ENCODE assay signal across 28 cellular contexts in genomic region chr10:100344386-100344785, GRCh38. TPM values are rescaled to one million over a fixed set of nuclear protein-coding genes. Genes with fewer than 3 reads are reported as not detected.
DNase-seq lines count a peak whose midpoint lies in the region; TF ChIP-seq lines count a peak whose summit lies in the region.
"Had no signal": no experiment of that assay in that cellular context is flagged by ENCODE, and none has a peak within 500 bp of the region (broad histone marks: within the 10 kb centered on the region; RNA-seq: fewer than 3 reads in every experiment).

No MANE protein-coding gene starts in this region.

- intact Hi-C loops in activated CD4-positive, alpha-beta memory T cell treated with anti-CD3 and anti-CD28 coated beads for 36 hours (cut with micrococcal nuclease): no loop called here
- intact Hi-C loops in CD4-positive, alpha-beta memory T cell (cut with micrococcal nuclease): no loop called here

- TF ChIP-seq EP300 in SK-N-SH (IDR thresholded peaks at IDR 0.05; ENCODE audit: borderline replicate concordance in 1 of 2, low read depth in 1 of 2, low read length in 1 of 2): no peak

- no peaks in the 10 kb centered on the region for H3K27me3 ChIP-seq in CD4-positive, alpha-beta memory T cell (ENCODE audit: insufficient read depth, low read length)
- no peaks in the 10 kb centered on the region; the same call in 1 of the 2 replicates for H3K27me3 ChIP-seq in SK-N-SH (ENCODE audit: insufficient read depth)

- H3K36me3 ChIP-seq in CD4-positive, alpha-beta memory T cell (ENCODE audit: insufficient read depth, low read length): no peaks in the 10 kb centered on the region
- H3K36me3 ChIP-seq in SK-N-SH (replicated peaks in 1 of 2; ENCODE audit: control insufficient read depth in 1 of 2, insufficient read depth in 2 of 2, low read length in 1 of 2): peaks cover 0 to 9% of the 10 kb centered on the region in 2 experiments
- H3K36me3 ChIP-seq: lower lobe of right lung, thoracic aorta had no signal

- peaks cover 21% of the 10 kb centered on the region for H3K36me3 Mint-ChIP-seq in activated CD4-positive, alpha-beta memory T cell treated with anti-CD3 and anti-CD28 coated beads for 36 hours
- peaks cover 22% of the 10 kb centered on the region for H3K36me3 Mint-ChIP-seq in activated CD4-positive, alpha-beta memory T cell treated with anti-CD3 and anti-CD28 coated beads, Interleukin-2, amount 10 ng/mL, durations not matched to agents 7 days and 5 days (ENCODE audit: low read depth)
- no peaks in the 10 kb centered on the region for H3K36me3 Mint-ChIP-seq in CD4-positive, alpha-beta memory T cell
- H3K36me3 Mint-ChIP-seq in activated naive CD8-positive, alpha-beta T cell: peaks cover 4% of the 10 kb centered on the region
- peaks cover 8% of the 10 kb centered on the region for H3K36me3 Mint-ChIP-seq in nephron (ENCODE audit: low read depth)

- no peaks in the 10 kb centered on the region for H3K9me2 ChIP-seq in SK-N-SH

- H3K9ac ChIP-seq in SK-N-SH: no peak overlapping the region
- H3K9ac ChIP-seq: KMS-11 had no signal

- H2AFZ ChIP-seq in SK-N-SH (ENCODE audit: low read depth): no peak overlapping the region

- H3K4me1 Mint-ChIP-seq in activated CD4-positive, alpha-beta memory T cell treated with anti-CD3 and anti-CD28 coated beads for 36 hours (ENCODE audit: low read depth): peaks cover 26% of the 10 kb centered on the region
- peaks cover 40% of the 10 kb centered on the region for H3K4me1 Mint-ChIP-seq in activated CD4-positive, alpha-beta memory T cell treated with anti-CD3 and anti-CD28 coated beads, Interleukin-2, amount 10 ng/mL, durations not matched to agents 7 days and 5 days
- peaks cover 9 to 19% (median 13%) of the 10 kb centered on the region in 4 donors for H3K4me1 Mint-ChIP-seq in CD4-positive, alpha-beta memory T cell
- peaks cover 24% of the 10 kb centered on the region for H3K4me1 Mint-ChIP-seq in activated naive CD8-positive, alpha-beta T cell (ENCODE audit: low read depth)
- H3K4me1 Mint-ChIP-seq in nephron: peaks cover 36% of the 10 kb centered on the region

- POLR2A ChIA-PET in activated CD4-positive, alpha-beta memory T cell treated with anti-CD3 and anti-CD28 coated beads for 36 hours (lab: Charles Lee): no interaction called here
- POLR2A ChIA-PET in activated CD4-positive, alpha-beta memory T cell treated with anti-CD3 and anti-CD28 coated beads, Interleukin-2, amount 10 ng/mL, durations not matched to agents 7 days and 5 days (lab: Charles Lee): interaction anchor here (1.4 to 6.9 kb wide), 3 partner anchors 26 to 165 kb away, joined by 5 to 105 read pairs (median 64); no protein-coding TSS in a partner anchor
- POLR2A ChIA-PET in CD4-positive, alpha-beta memory T cell (lab: Charles Lee; ENCODE audit: partially characterized antibody): no interaction called here
- POLR2A ChIA-PET in SK-N-SH (lab: Yijun Ruan, JAX): interaction anchor here (0.6 to 1.2 kb wide), 3 partner anchors 29 to 607 kb away, joined by 3 to 4 read pairs (median 3); no protein-coding TSS in a partner anchor

- H3F3A ChIP-seq in SK-N-SH (replicated peaks; ENCODE audit: insufficient read depth): peaks cover 4% of the 10 kb centered on the region

- DNase-seq in activated CD4-positive, alpha-beta memory T cell treated with anti-CD3 and anti-CD28 coated beads for 36 hours: no peak
- DNase-seq in activated CD4-positive, alpha-beta memory T cell treated with anti-CD3 and anti-CD28 coated beads, Interleukin-2, amount 10 ng/mL, durations not matched to agents 7 days and 5 days: no peak
- DNase-seq in CD4-positive, alpha-beta memory T cell: no peak
- DNase-seq in NK-92 (lab: John Stamatoyannopoulos, UW; ENCODE audit: unreplicated experiment) (no peak), SK-N-SH (no peak), cerebellar nuclear complex (lab: John Stamatoyannopoulos, UW) (no peak)
- DNase-seq: ACHN; activated CD4-positive, alpha-beta T cell treated with anti-CD3 and anti-CD28 coated beads, Interleukin-2, amount 50 U/mL, for 1 hour; activated naive CD4-positive, alpha-beta T cell treated with anti-CD3 and anti-CD28 coated beads, Interleukin-2, amount 50 U/mL, for 16 hours; EL; kidney glomerular epithelial cell; lower lobe of right lung; NCI-H1436 treated with DMSO at 0.1 percent for 48 hours; NCI-H2107; NCI-H446 treated with DMSO at 0.1 percent for 48 hours; nucleus accumbens; OCI-M1; SIG-M5; small intestine; stimulated activated CD4-positive, alpha-beta T cell treated with anti-CD3 and anti-CD28 coated beads, Interleukin-2, amount 100 ng/mL, for 24 hours had no signal

- 78% methylated on average over 3 of the region's 3 CpGs for WGBS in SK-N-SH (ENCODE audit: low lambda C conversion rate)

- no peaks in the 10 kb centered on the region for H4K20me1 ChIP-seq in SK-N-SH (ENCODE audit: insufficient read depth)

- peak overlapping the region; percentile 2 for H3K4me3 Mint-ChIP-seq in activated CD4-positive, alpha-beta memory T cell treated with anti-CD3 and anti-CD28 coated beads for 36 hours
- no peak overlapping the region for H3K4me3 Mint-ChIP-seq in activated CD4-positive, alpha-beta memory T cell treated with anti-CD3 and anti-CD28 coated beads, Interleukin-2, amount 10 ng/mL, durations not matched to agents 7 days and 5 days
- H3K4me3 Mint-ChIP-seq in CD4-positive, alpha-beta memory T cell: peak overlapping the region in 5 of 8 donors; percentile 7 to 53 (median 28)
- peak overlapping the region; percentile 1 for H3K4me3 Mint-ChIP-seq in activated naive CD8-positive, alpha-beta T cell
- H3K4me3 Mint-ChIP-seq in nephron: peak overlapping the region; percentile 57 to 75 (median 65)

- peaks cover 2% of the 10 kb centered on the region for H3K27me3 Mint-ChIP-seq in activated CD4-positive, alpha-beta memory T cell treated with anti-CD3 and anti-CD28 coated beads for 36 hours
- H3K27me3 Mint-ChIP-seq in activated CD4-positive, alpha-beta memory T cell treated with anti-CD3 and anti-CD28 coated beads, Interleukin-2, amount 10 ng/mL, durations not matched to agents 7 days and 5 days: no peaks in the 10 kb centered on the region
- peaks cover 0 to 1% of the 10 kb centered on the region in 2 donors for H3K27me3 Mint-ChIP-seq in CD4-positive, alpha-beta memory T cell
- H3K27me3 Mint-ChIP-seq in activated naive CD8-positive, alpha-beta T cell: no peaks in the 10 kb centered on the region
- H3K27me3 Mint-ChIP-seq in nephron (ENCODE audit: low read depth): no peaks in the 10 kb centered on the region

- no peak overlapping the region for H3K27ac ChIP-seq in CD4-positive, alpha-beta memory T cell (ENCODE audit: low read depth, low read length)
- no peak overlapping the region for H3K27ac ChIP-seq in SK-N-SH (ENCODE audit: low read depth in 2 of 2, low read length in 1 of 2)
- H3K27ac ChIP-seq: epithelial cell of prostate, KMS-11, lower lobe of right lung, thoracic aorta had no signal

- no peak for TF ChIP-seq CTCF in nephron (IDR thresholded peaks at IDR 0.05; ENCODE audit: unreplicated experiment in 3 of 3)
- TF ChIP-seq CTCF in SK-N-SH (IDR thresholded peaks at IDR 0.05): no peak

- H3K9me3 ChIP-seq in CD4-positive, alpha-beta memory T cell (ENCODE audit: control insufficient read depth in 1 of 2, low read length in 2 of 2): no peaks in the 10 kb centered on the region
- no peaks in the 10 kb centered on the region for H3K9me3 ChIP-seq in SK-N-SH
- H3K9me3 ChIP-seq: lower lobe of right lung, thoracic aorta had no signal

- no peaks in the 10 kb centered on the region for H3K9me3 Mint-ChIP-seq in activated CD4-positive, alpha-beta memory T cell treated with anti-CD3 and anti-CD28 coated beads for 36 hours
- no peaks in the 10 kb centered on the region for H3K9me3 Mint-ChIP-seq in activated CD4-positive, alpha-beta memory T cell treated with anti-CD3 and anti-CD28 coated beads, Interleukin-2, amount 10 ng/mL, durations not matched to agents 7 days and 5 days
- H3K9me3 Mint-ChIP-seq in CD4-positive, alpha-beta memory T cell: no peaks in the 10 kb centered on the region
- no peaks in the 10 kb centered on the region for H3K9me3 Mint-ChIP-seq in activated naive CD8-positive, alpha-beta T cell (ENCODE audit: low read depth)
- H3K9me3 Mint-ChIP-seq in nephron: no peaks in the 10 kb centered on the region

- CTCF ChIA-PET in activated CD4-positive, alpha-beta memory T cell treated with anti-CD3 and anti-CD28 coated beads for 36 hours (lab: Charles Lee): interaction anchor here (0.6 to 17.3 kb wide), 7 partner anchors 24 to 174 kb away, joined by 3 to 288 read pairs (median 7); no protein-coding TSS in a partner anchor
- CTCF ChIA-PET in activated CD4-positive, alpha-beta memory T cell treated with anti-CD3 and anti-CD28 coated beads, Interleukin-2, amount 10 ng/mL, durations not matched to agents 7 days and 5 days (lab: Charles Lee): interaction anchor here (0.7 to 17.3 kb wide), 8 partner anchors 13 to 174 kb away, joined by 3 to 220 read pairs (median 20); no protein-coding TSS in a partner anchor
- CTCF ChIA-PET in CD4-positive, alpha-beta memory T cell (lab: Charles Lee; ENCODE audit: partially characterized antibody): interaction anchor here (0.8 to 15.8 kb wide), 6 partner anchors 11 to 174 kb away, joined by 3 to 202 read pairs (median 7); no protein-coding TSS in a partner anchor
- CTCF ChIA-PET in SK-N-SH (lab: Yijun Ruan, JAX): interaction anchor here (1.0 to 24.3 kb wide), 5 partner anchors 8 to 174 kb away, joined by 3 to 432 read pairs (median 7); no protein-coding TSS in a partner anchor

- H3K27ac Mint-ChIP-seq in activated CD4-positive, alpha-beta memory T cell treated with anti-CD3 and anti-CD28 coated beads for 36 hours: peak overlapping the region; percentile 26
- H3K27ac Mint-ChIP-seq in activated CD4-positive, alpha-beta memory T cell treated with anti-CD3 and anti-CD28 coated beads, Interleukin-2, amount 10 ng/mL, durations not matched to agents 7 days and 5 days: no peak overlapping the region
- peak overlapping the region in 1 of 7 donors; percentile 4 for H3K27ac Mint-ChIP-seq in CD4-positive, alpha-beta memory T cell
- no peak overlapping the region for H3K27ac Mint-ChIP-seq in activated naive CD8-positive, alpha-beta T cell
- H3K27ac Mint-ChIP-seq in nephron: peak overlapping the region; percentile 12 to 17 (median 15)

- H3K79me2 ChIP-seq in SK-N-SH (ENCODE audit: insufficient read depth): no peaks in the 10 kb centered on the region

- no peak for TF ChIP-seq RAD21 in SK-N-SH (IDR thresholded peaks at IDR 0.05; ENCODE audit: low read length)

- H3K4me2 ChIP-seq in SK-N-SH: no peak overlapping the region
- H3K4me2 ChIP-seq: KMS-11 had no signal

- no peak overlapping the region for H3K4me3 ChIP-seq in CD4-positive, alpha-beta memory T cell (ENCODE audit: low read length in 2 of 2)
- H3K4me3 ChIP-seq in SK-N-SH (ENCODE audit: low read depth in 2 of 2, low read length in 1 of 2): no peak overlapping the region
- H3K4me3 ChIP-seq: lower lobe of right lung, thoracic aorta had no signal

- H3K4me1 ChIP-seq in CD4-positive, alpha-beta memory T cell (ENCODE audit: insufficient read depth, low read length): peaks cover 14% of the 10 kb centered on the region
- peaks cover 0 to 34% of the 10 kb centered on the region in 2 experiments; a peak in 1 of 4 replicates for H3K4me1 ChIP-seq in SK-N-SH (ENCODE audit: control insufficient read depth in 1 of 2, insufficient read depth in 2 of 2, low read depth in 1 of 2, low read length in 1 of 2)

RNA-seq across cellular contexts. Expression of gene SCD, which starts 2.6 kb away (rescaled TPM):
- total RNA-seq in activated CD4-positive, alpha-beta memory T cell treated with anti-CD3 and anti-CD28 coated beads for 36 hours: 100 to 1,000 TPM; 156 to 158 TPM
- 100 to 1,000 TPM; 198 to 202 TPM for total RNA-seq in activated CD4-positive, alpha-beta memory T cell treated with anti-CD3 and anti-CD28 coated beads, Interleukin-2, amount 10 ng/mL, durations not matched to agents 7 days and 5 days
- under 1 TPM; 0.61 to 1.00 TPM for total RNA-seq in CD4-positive, alpha-beta memory T cell
- polyA plus RNA-seq in CD4-positive, alpha-beta memory T cell: 1 to 10 TPM in 1 of 2 donors, under 1 TPM in 1; 0.77 to 1.4 TPM
- 19.7 and 26.4 TPM in 2 replicates for polyA plus RNA-seq in SK-N-SH (2012; rRNA removed)
- polyA plus RNA-seq in SK-N-SH (2012; cell fraction: cytosol; rRNA removed): 20.6 and 24.4 TPM in 2 replicates
- 7.8 and 12.2 TPM in 2 replicates for polyA plus RNA-seq in SK-N-SH (2012; cell fraction: nucleus; rRNA removed)

RNA-seq across cellular contexts. Expression of gene PKD2L1, which starts 14.4 kb away (rescaled TPM):
- total RNA-seq in activated CD4-positive, alpha-beta memory T cell treated with anti-CD3 and anti-CD28 coated beads for 36 hours: not detected
- total RNA-seq in activated CD4-positive, alpha-beta memory T cell treated with anti-CD3 and anti-CD28 coated beads, Interleukin-2, amount 10 ng/mL, durations not matched to agents 7 days and 5 days: under 1 TPM in 1 of 2 experiments, not detected in 1; 0.18 TPM
- not detected for total RNA-seq in CD4-positive, alpha-beta memory T cell
- polyA plus RNA-seq in CD4-positive, alpha-beta memory T cell: not detected
- not detected in 2 replicates for polyA plus RNA-seq in SK-N-SH (2012; rRNA removed)
- not detected in 2 replicates for polyA plus RNA-seq in SK-N-SH (2012; cell fraction: cytosol; rRNA removed)
- not detected in 2 replicates for polyA plus RNA-seq in SK-N-SH (2012; cell fraction: nucleus; rRNA removed)
- total RNA-seq: chondrocyte, HT1080, renal cortical epithelial cell had no signal

RNA-seq across cellular contexts. Expression of gene BLOC1S2, which starts 57.9 kb away (rescaled TPM):
- 10 to 100 TPM; 50.5 to 51.5 TPM for total RNA-seq in activated CD4-positive, alpha-beta memory T cell treated with anti-CD3 and anti-CD28 coated beads for 36 hours
- total RNA-seq in activated CD4-positive, alpha-beta memory T cell treated with anti-CD3 and anti-CD28 coated beads, Interleukin-2, amount 10 ng/mL, durations not matched to agents 7 days and 5 days: 10 to 100 TPM; 47.5 to 48.8 TPM
- 10 to 100 TPM; 32.0 to 38.5 TPM for total RNA-seq in CD4-positive, alpha-beta memory T cell
- polyA plus RNA-seq in CD4-positive, alpha-beta memory T cell: 10 to 100 TPM; 66.8 to 77.8 TPM
- polyA plus RNA-seq in SK-N-SH (2012; rRNA removed): 29.1 and 30.4 TPM in 2 replicates
- polyA plus RNA-seq in SK-N-SH (2012; cell fraction: cytosol; rRNA removed): 42.7 and 53.9 TPM in 2 replicates
- 7.5 and 12.1 TPM in 2 replicates for polyA plus RNA-seq in SK-N-SH (2012; cell fraction: nucleus; rRNA removed)

Comparison
In these comparisons a context has a peak if more than half of its experiments do, and no peak if none do; other contexts are left out.
1. H3K27ac Mint-ChIP-seq: peak in activated CD4-positive, alpha-beta memory T cell treated with anti-CD3 and anti-CD28 coated beads for 36 hours (single experiment) and nephron (3 of 3); none in activated CD4-positive, alpha-beta memory T cell treated with anti-CD3 and anti-CD28 coated beads, Interleukin-2, amount 10 ng/mL, durations not matched to agents 7 days and 5 days (single experiment) and activated naive CD8-positive, alpha-beta T cell (single experiment).
2. POLR2A ChIA-PET loops: an anchor here in activated CD4-positive, alpha-beta memory T cell treated with anti-CD3 and anti-CD28 coated beads, Interleukin-2, amount 10 ng/mL, durations not matched to agents 7 days and 5 days (1.4 to 6.9 kb wide) and SK-N-SH (0.6 to 1.2 kb wide); none called in activated CD4-positive, alpha-beta memory T cell treated with anti-CD3 and anti-CD28 coated beads for 36 hours and CD4-positive, alpha-beta memory T cell.
3. RNA of gene SCD, which starts 2.6 kb away (total RNA-seq): 198 to 202 TPM in activated CD4-positive, alpha-beta memory T cell treated with anti-CD3 and anti-CD28 coated beads, Interleukin-2, amount 10 ng/mL, durations not matched to agents 7 days and 5 days and 156 to 158 TPM in activated CD4-positive, alpha-beta memory T cell treated with anti-CD3 and anti-CD28 coated beads for 36 hours; 0.61 to 1.00 TPM in CD4-positive, alpha-beta memory T cell; every median in the first group is over 10 times any median in the second.